In the genomic region with DNA sequence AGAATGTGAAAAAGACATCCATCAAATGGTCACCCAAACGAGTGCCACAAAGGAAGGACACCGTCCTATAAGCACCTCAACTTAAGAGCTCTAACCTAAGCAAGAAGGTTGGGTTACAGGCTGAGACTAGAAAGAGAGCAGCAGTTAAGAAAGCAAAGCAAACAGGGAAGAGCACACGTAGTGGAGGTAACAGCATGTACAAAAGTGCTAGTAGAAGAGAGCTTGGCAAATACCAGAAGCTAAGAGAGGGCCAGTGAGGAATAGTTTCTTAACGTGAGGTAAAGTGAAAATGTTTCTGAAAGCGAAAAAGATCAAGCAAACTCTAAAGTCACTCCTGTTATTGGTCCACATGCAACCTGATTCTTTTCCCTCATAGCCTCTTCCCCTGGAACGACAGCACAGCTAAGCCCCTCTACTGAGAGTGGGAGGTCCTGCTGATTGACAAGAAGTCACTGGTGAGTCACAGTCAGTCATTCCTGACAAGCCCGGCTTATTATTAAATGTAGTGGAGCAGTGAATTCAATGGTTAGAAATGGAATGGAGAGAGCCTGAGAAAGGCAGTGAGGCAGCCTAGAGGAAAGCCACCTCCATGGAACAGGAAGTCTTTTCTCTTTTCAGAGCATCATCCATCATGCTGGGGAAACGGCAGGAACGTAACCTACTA, we compare ENCODE assay signal across 31 cellular contexts.
DNase-seq lines count a peak whose midpoint lies in the region; ATAC-seq and TF ChIP-seq lines count a peak whose summit lies in the region.
"Had no signal": no experiment of that assay in that cellular context is flagged by ENCODE, and none has a peak within 500 bp of the region (broad histone marks: within the 10 kb centered on the region; RNA-seq: fewer than 3 reads in every experiment).

No MANE protein-coding gene starts in this region.

- no peak overlapping the region for H3K4me2 ChIP-seq in H9 (ENCODE audit: insufficient read depth, insufficient read length, low read length)

- H3K9me3 Mint-ChIP-seq in H9 (no peaks in the 10 kb centered on the region), osteocyte (ENCODE audit: unreplicated experiment) (no peaks in the 10 kb centered on the region)
- H3K9me3 Mint-ChIP-seq: stimulated activated naive CD8-positive, alpha-beta T cell treated with anti-CD3 and anti-CD28 coated beads, Interleukin-15, amount 100 ng/mL, for 72 hours had no signal

- H2AK5ac ChIP-seq in H9 (ENCODE audit: insufficient read length, low read length), result no peak overlapping the region

- H3K14ac ChIP-seq in H9 (ENCODE audit: insufficient read depth, low read length), result no peak overlapping the region

- no peaks in the 10 kb centered on the region for H3K9me3 ChIP-seq in H9 (ENCODE audit: control insufficient read depth, low read depth, low read length)
- H3K9me3 ChIP-seq: right atrium auricular region, SJCRH30, spleen, thoracic aorta had no signal

- TF ChIP-seq CTCF in H9 (conservative IDR thresholded peaks at IDR 0.05) (no peak), osteocyte (IDR thresholded peaks at IDR 0.05) (no peak)

- no peak overlapping the region for H3K23ac ChIP-seq in H9 (ENCODE audit: insufficient read length, low read depth, low read length)

- no peak overlapping the region for H2BK20ac ChIP-seq in H9 (ENCODE audit: low read depth, low read length, poor library complexity, severe bottlenecking)

- H3K4me1 ChIP-seq in H9 (ENCODE audit: insufficient read depth, low read length), result no peaks in the 10 kb centered on the region
- H3K4me1 ChIP-seq: right atrium auricular region, SJCRH30, spleen had no signal

- no peak for ATAC-seq in GM18505 (IDR thresholded peaks at IDR 0.05; ENCODE audit: unreplicated experiment)
- ATAC-seq: stimulated activated naive CD8-positive, alpha-beta T cell treated with anti-CD3 and anti-CD28 coated beads, Interleukin-15, amount 100 ng/mL, for 72 hours had no signal

- peak overlapping the region; percentile 53 for H4K8ac ChIP-seq in H9 (replicated peaks; ENCODE audit: insufficient read length, low read depth, low read length)

- no peak overlapping the region for H2BK5ac ChIP-seq in H9 (ENCODE audit: insufficient read length, low read length)

- no peaks in the 10 kb centered on the region for H3K27me3 ChIP-seq in H9 (ENCODE audit: insufficient read depth, low read length)
- H3K27me3 ChIP-seq: right atrium auricular region, SJCRH30, spleen had no signal

- no peak overlapping the region for H2AFZ ChIP-seq in H9 (ENCODE audit: low read length)

- no peak overlapping the region for H3K18ac ChIP-seq in H9 (ENCODE audit: insufficient read length, low read depth, low read length)

- no peak overlapping the region for H3K4me3 Mint-ChIP-seq in H9
- no peak overlapping the region for H3K4me3 Mint-ChIP-seq in osteocyte (ENCODE audit: unreplicated experiment)
- H3K4me3 Mint-ChIP-seq: B cell; CD4-positive, alpha-beta memory T cell; stimulated activated naive CD8-positive, alpha-beta T cell treated with anti-CD3 and anti-CD28 coated beads, Interleukin-15, amount 100 ng/mL, for 72 hours had no signal

- no peak overlapping the region for H3K56ac ChIP-seq in H9 (ENCODE audit: insufficient read length, low read depth, low read length)

- H3K79me1 ChIP-seq in H9 (ENCODE audit: insufficient read depth, low read depth, low read length, poor library complexity, severe bottlenecking), result no peaks in the 10 kb centered on the region

- no peak overlapping the region for H4K5ac ChIP-seq in H9 (ENCODE audit: insufficient read length, low read depth, low read length)

- no peak overlapping the region for H3K4ac ChIP-seq in H9 (ENCODE audit: low read depth, low read length)

- H2BK120ac ChIP-seq in H9 (ENCODE audit: low read depth, low read length, poor library complexity, severe bottlenecking), result no peak overlapping the region

- peaks cover 1% of the 10 kb centered on the region; the same call in 1 of the 2 replicates for H3K27me3 Mint-ChIP-seq in H9 (ENCODE audit: low read depth)
- no peaks in the 10 kb centered on the region for H3K27me3 Mint-ChIP-seq in osteocyte (ENCODE audit: unreplicated experiment)
- H3K27me3 Mint-ChIP-seq: B cell; CD4-positive, alpha-beta memory T cell; stimulated activated naive CD8-positive, alpha-beta T cell treated with anti-CD3 and anti-CD28 coated beads, Interleukin-15, amount 100 ng/mL, for 72 hours had no signal

- TF ChIP-seq POLR2A in GM18505 (IDR thresholded peaks at IDR 0.05; ENCODE audit: borderline replicate concordance, extremely low read depth, insufficient read depth, insufficient read length), result no peak

- H3T11ph ChIP-seq in H9 (ENCODE audit: low read length), result no peak overlapping the region

- H3K23me2 ChIP-seq in H9 (ENCODE audit: insufficient read length, low read depth, low read length, poor library complexity, severe bottlenecking), result no peaks in the 10 kb centered on the region

- no peak overlapping the region for H4K91ac ChIP-seq in H9 (ENCODE audit: insufficient read length, low read depth, low read length)

- H3K27ac ChIP-seq in H9 (ENCODE audit: insufficient read length, low read depth, low read length), result no peak overlapping the region
- H3K27ac ChIP-seq: right atrium auricular region, SJCRH30, spleen, thoracic aorta, VCaP had no signal

- no peaks in the 10 kb centered on the region for H3K79me2 ChIP-seq in H9 (ENCODE audit: insufficient read depth, low read length)

- no peak overlapping the region for H2BK15ac ChIP-seq in H9 (ENCODE audit: low read depth, low read length)

- no peaks in the 10 kb centered on the region; a peak in 2 of 4 replicates for H3K4me1 Mint-ChIP-seq in H9
- H3K4me1 Mint-ChIP-seq in osteocyte (ENCODE audit: unreplicated experiment), result peaks cover 12% of the 10 kb centered on the region
- H3K4me1 Mint-ChIP-seq: B cell; CD4-positive, alpha-beta memory T cell; stimulated activated naive CD8-positive, alpha-beta T cell treated with anti-CD3 and anti-CD28 coated beads, Interleukin-15, amount 100 ng/mL, for 72 hours had no signal

- no peaks in the 10 kb centered on the region for H4K20me1 ChIP-seq in H9 (ENCODE audit: control insufficient read depth, insufficient read depth, insufficient read length)

- no CpG with 5 or more reads among the region's 9 CpGs for WGBS in H9 (ENCODE audit: extremely low coverage, insufficient read length, low lambda C conversion rate)

- DNase-seq in H9 (no peak), RKO (ENCODE audit: low spot score) (peak; percentile 13), kidney tubule cell (ENCODE audit: low spot score) (peak; percentile 68), osteocyte (ENCODE audit: extremely low spot score, unreplicated experiment) (no peak), OCI-M2 (lab: John Stamatoyannopoulos, UW; ENCODE audit: unreplicated experiment) (no peak), NCI-H1436 treated with DMSO at 0.1 percent for 48 hours (lab: John Stamatoyannopoulos, UW) (no peak)
- DNase-seq: ACHN; activated CD4-positive, alpha-beta T cell treated with anti-CD3 and anti-CD28 coated beads for 4 hours; activated CD8-positive, alpha-beta memory T cell treated with anti-CD3 and anti-CD28 coated beads for 24 hours; activated naive CD4-positive, alpha-beta T cell treated with anti-CD3 and anti-CD28 coated beads, Interleukin-2, amount 50 U/mL, for 16 hours; activated T-cell treated with anti-CD3 and anti-CD28 coated beads for 4 hours; amniotic stem cell; CD4-positive, alpha-beta memory T cell; effector CD8-positive, alpha-beta T cell; erythroblast; kidney; mammary epithelial cell; NCI-H2081 treated with DMSO at 0.1 percent for 48 hours; NCI-H345; NCI-H748 treated with DMSO at 0.1 percent for 48 hours; SJCRH30; spleen; stimulated activated CD4-positive, alpha-beta T cell treated with anti-CD3 and anti-CD28 coated beads, Interleukin-2, amount 100 ng/mL, for 48 hours; stimulated activated naive CD8-positive, alpha-beta T cell treated with anti-CD3 and anti-CD28 coated beads, Interleukin-15, amount 100 ng/mL, for 72 hours; T-helper 9 cell had no signal

- H3K27ac Mint-ChIP-seq in H9, result peak overlapping the region in 2 of 3 experiments; percentile 5 to 8; a peak in 2 of 7 replicates
- peak overlapping the region; percentile 33 for H3K27ac Mint-ChIP-seq in osteocyte (ENCODE audit: unreplicated experiment)
- H3K27ac Mint-ChIP-seq: activated T-helper 2 cell treated with anti-CD3 and anti-CD28 coated beads, Interferon-gamma antibody, Interleukin-2, Interleukin-4, amounts not matched to agents 10 μg/mL and 5 μg/mL and 100 μg/mL, durations not matched to agents 14 hours and 24 hours and 36 hours; B cell; CD4-positive, alpha-beta memory T cell; stimulated activated naive CD8-positive, alpha-beta T cell treated with anti-CD3 and anti-CD28 coated beads, Interleukin-15, amount 100 ng/mL, for 72 hours had no signal

- no peak overlapping the region for H2BK12ac ChIP-seq in H9 (ENCODE audit: insufficient read length, low read depth, low read length)

- no peak overlapping the region for H3K9ac ChIP-seq in H9 (ENCODE audit: extremely low read depth, insufficient read length, low read length)

- no peaks in the 10 kb centered on the region for H3K36me3 Mint-ChIP-seq in H9 (ENCODE audit: insufficient read depth in 1 of 3, low read depth in 3 of 3)
- no peaks in the 10 kb centered on the region for H3K36me3 Mint-ChIP-seq in osteocyte (ENCODE audit: unreplicated experiment)
- H3K36me3 Mint-ChIP-seq: CD4-positive, alpha-beta memory T cell had no signal

Comparison
In these comparisons a context has a peak if more than half of its experiments do, and no peak if none do; other contexts are left out.
1. DNase-seq: peak in RKO (single experiment) and kidney tubule cell (single experiment); none in H9 (single experiment), osteocyte (single experiment), OCI-M2 (single experiment) and NCI-H1436 treated with DMSO at 0.1 percent for 48 hours (single experiment).